ENCODE assay signal across 9 cellular contexts in genomic region chr10:3835770-3836169, GRCh38. TPM values are rescaled to one million over a fixed set of nuclear protein-coding genes. Genes with fewer than 3 reads are reported as not detected.
DNase-seq lines count a peak whose midpoint lies in the region; ATAC-seq and TF ChIP-seq lines count a peak whose summit lies in the region.
"Had no signal": no experiment of that assay in that cellular context is flagged by ENCODE, and none has a peak within 500 bp of the region (broad histone marks: within the 10 kb centered on the region; RNA-seq: fewer than 3 reads in every experiment).

No MANE protein-coding gene starts in this region.

- DNase-seq in dermis microvascular lymphatic vessel endothelial cell (ENCODE audit: low read depth in 2 of 2) (peak; percentile 61 to 83), pons (ENCODE audit: low spot score) (peak; percentile 41), SW480 (ENCODE audit: low spot score) (no peak), suprapubic skin (ENCODE audit: low spot score in 2 of 2) (no peak)
- no peak for DNase-seq in stimulated activated naive CD4-positive, alpha-beta T cell (lab: John Stamatoyannopoulos, UW)
- DNase-seq: activated naive CD8-positive, alpha-beta T cell treated with anti-CD3 and anti-CD28 coated beads, Interleukin-2, amount 10 ng/mL, durations not matched to agents 7 days and 5 days had no signal

- no peak overlapping the region for H3K27ac ChIP-seq in suprapubic skin
- H3K27ac ChIP-seq: thoracic aorta had no signal

- no peak for TF ChIP-seq EP300 in suprapubic skin (IDR thresholded peaks at IDR 0.05)

- H3K4me3 ChIP-seq in suprapubic skin, result no peak overlapping the region
- H3K4me3 ChIP-seq: thoracic aorta had no signal

- peak; percentile 35 for ATAC-seq in GM18909 (IDR thresholded peaks at IDR 0.05; ENCODE audit: poor library complexity, unreplicated experiment)
- ATAC-seq in HG03045 (IDR thresholded peaks at IDR 0.05; ENCODE audit: unreplicated experiment), result peak; percentile 39

- no peaks in the 10 kb centered on the region for H3K36me3 ChIP-seq in suprapubic skin
- H3K36me3 ChIP-seq: thoracic aorta had no signal

- no peak for TF ChIP-seq CTCF in suprapubic skin (IDR thresholded peaks at IDR 0.05)

- no peaks in the 10 kb centered on the region for H3K9me3 ChIP-seq in suprapubic skin
- H3K9me3 ChIP-seq: thoracic aorta had no signal

- 60% methylated on average over 6 of the region's 6 CpGs for WGBS in suprapubic skin

- no peak for TF ChIP-seq POLR2A in suprapubic skin (IDR thresholded peaks at IDR 0.05)

- peaks cover 9% of the 10 kb centered on the region for H3K4me1 ChIP-seq in suprapubic skin

- no peaks in the 10 kb centered on the region for H3K27me3 ChIP-seq in suprapubic skin

RNA-seq across cellular contexts. Expression of gene KLF6, which starts 50.8 kb away (rescaled TPM):
- total RNA-seq in dermis microvascular lymphatic vessel endothelial cell (86.0 and 123 TPM in 2 replicates), suprapubic skin (100 to 1,000 TPM; 242 to 484 (median 276) TPM)

Comparison
In these comparisons a context has a peak if more than half of its experiments do, and no peak if none do; other contexts are left out.
1. DNase-seq: peak in dermis microvascular lymphatic vessel endothelial cell (2 of 2) and pons (single experiment); none in stimulated activated naive CD4-positive, alpha-beta T cell (0 of 6), SW480 (single experiment) and suprapubic skin (0 of 2).